In genomic region chr5:285991-286557, GRCh38 we compare ENCODE assay signal across 16 cellular contexts. TPM values are rescaled to one million over a fixed set of nuclear protein-coding genes. Genes with fewer than 3 reads are reported as not detected.
DNase-seq lines count a peak whose midpoint lies in the region; ATAC-seq, FAIRE-seq and TF ChIP-seq lines count a peak whose summit lies in the region.
"Had no signal": no experiment of that assay in that cellular context is flagged by ENCODE, and none has a peak within 500 bp of the region (broad histone marks: within the 10 kb centered on the region; RNA-seq: fewer than 3 reads in every experiment).

No MANE protein-coding gene starts in this region.

- H3K4me3 Mint-ChIP-seq in stimulated activated naive CD8-positive, alpha-beta T cell treated with anti-CD3 and anti-CD28 coated beads, Interleukin-15, Interleukin-2, amounts not matched to agents 100 ng/mL and 50 ng/mL, for 24 hours, result no peak overlapping the region
- H3K4me3 Mint-ChIP-seq in astrocyte (ENCODE audit: unreplicated experiment) (peak overlapping the region; percentile 27), neural crest cell (no peak overlapping the region), neural progenitor cell (no peak overlapping the region)

- H3K4me1 Mint-ChIP-seq in stimulated activated naive CD8-positive, alpha-beta T cell treated with anti-CD3 and anti-CD28 coated beads, Interleukin-15, Interleukin-2, amounts not matched to agents 100 ng/mL and 50 ng/mL, for 24 hours (ENCODE audit: low read depth), result peaks cover 33% of the 10 kb centered on the region
- no peaks in the 10 kb centered on the region for H3K4me1 Mint-ChIP-seq in astrocyte (ENCODE audit: low read depth, unreplicated experiment)
- H3K4me1 Mint-ChIP-seq in neural crest cell, result no peaks in the 10 kb centered on the region
- H3K4me1 Mint-ChIP-seq in neural progenitor cell, result peaks cover 4% of the 10 kb centered on the region

- H2AFZ ChIP-seq in astrocyte (ENCODE audit: low read depth, low read length) (no peak overlapping the region), neural progenitor cell (replicated peaks) (no peak overlapping the region)
- H2AFZ ChIP-seq: PC-9 had no signal

- no peaks in the 10 kb centered on the region for H3K27me3 Mint-ChIP-seq in stimulated activated naive CD8-positive, alpha-beta T cell treated with anti-CD3 and anti-CD28 coated beads, Interleukin-15, Interleukin-2, amounts not matched to agents 100 ng/mL and 50 ng/mL, for 24 hours
- no peaks in the 10 kb centered on the region for H3K27me3 Mint-ChIP-seq in astrocyte (ENCODE audit: low read depth, unreplicated experiment)
- H3K27me3 Mint-ChIP-seq in neural crest cell (ENCODE audit: low read depth), result no peaks in the 10 kb centered on the region
- H3K27me3 Mint-ChIP-seq in neural progenitor cell (ENCODE audit: insufficient read depth, low read depth), result peaks cover 6% of the 10 kb centered on the region

- H4K20me1 ChIP-seq in astrocyte (ENCODE audit: insufficient read depth, low read length) (peaks cover 70% of the 10 kb centered on the region), neural progenitor cell (ENCODE audit: low read depth) (no peaks in the 10 kb centered on the region)

- H3F3A ChIP-seq in neural progenitor cell (ENCODE audit: low read depth), result peaks cover 9% of the 10 kb centered on the region

- no peak for TF ChIP-seq CTCF in astrocyte (IDR thresholded peaks at IDR 0.05; ENCODE audit: insufficient read depth, low read depth, low read length)
- TF ChIP-seq CTCF in neural crest cell (conservative IDR thresholded peaks at IDR 0.05), result no peak
- no peak for TF ChIP-seq CTCF in neural progenitor cell (IDR thresholded peaks at IDR 0.05)

- no peaks in the 10 kb centered on the region for H3K27me3 ChIP-seq in astrocyte (ENCODE audit: insufficient read depth, low read length)
- H3K27me3 ChIP-seq in neural progenitor cell, result no peaks in the 10 kb centered on the region

- no peak overlapping the region for H3K4me2 ChIP-seq in astrocyte (ENCODE audit: low read length)
- H3K4me2 ChIP-seq in neural progenitor cell, result no peak overlapping the region
- H3K4me2 ChIP-seq: A549, PC-9 had no signal

- H3K27ac Mint-ChIP-seq in stimulated activated naive CD8-positive, alpha-beta T cell treated with anti-CD3 and anti-CD28 coated beads, Interleukin-15, Interleukin-2, amounts not matched to agents 100 ng/mL and 50 ng/mL, for 24 hours, result peak overlapping the region; percentile 36
- H3K27ac Mint-ChIP-seq in astrocyte (ENCODE audit: unreplicated experiment), result no peak overlapping the region
- peak overlapping the region; percentile 62 for H3K27ac Mint-ChIP-seq in neural crest cell (ENCODE audit: unreplicated experiment)
- no peak overlapping the region for H3K27ac Mint-ChIP-seq in neural progenitor cell

- no peak overlapping the region for H3K9ac ChIP-seq in astrocyte (ENCODE audit: low read length)
- no peak overlapping the region for H3K9ac ChIP-seq in neural progenitor cell

- no peak for FAIRE-seq in astrocyte (lab: Jason Lieb, UNC)
- FAIRE-seq: A549, G401.6, GM12892 had no signal

- H3K79me2 ChIP-seq in astrocyte (ENCODE audit: insufficient read depth, low read length), result peaks cover 65% of the 10 kb centered on the region
- peaks cover 62% of the 10 kb centered on the region for H3K79me2 ChIP-seq in neural progenitor cell (ENCODE audit: low read depth)

- no peaks in the 10 kb centered on the region for H3K9me3 ChIP-seq in astrocyte (ENCODE audit: insufficient read depth, low read depth, low read length)
- no peaks in the 10 kb centered on the region for H3K9me3 ChIP-seq in neural progenitor cell (ENCODE audit: low read depth)
- H3K9me3 ChIP-seq: A549 had no signal

- DNase-seq in stimulated activated naive CD8-positive, alpha-beta T cell treated with anti-CD3 and anti-CD28 coated beads, Interleukin-15, Interleukin-2, amounts not matched to agents 100 U/mL and 50 U/mL, for 24 hours, result no peak
- no peak for DNase-seq in astrocyte (ENCODE audit: low read depth)
- DNase-seq in neural crest cell (ENCODE audit: low read depth, low spot score), result no peak
- DNase-seq in NCI-H1105 (lab: John Stamatoyannopoulos, UW), result no peak
- DNase-seq in LoVo (ENCODE audit: low spot score), result no peak
- no peak for DNase-seq in middle frontal gyrus (ENCODE audit: extremely low spot score, low spot score)
- no peak for DNase-seq in neural progenitor cell (ENCODE audit: low spot score)
- DNase-seq: DMS53, MV-4-11, NCI-H146, NCI-H446, PC-9 had no signal

- no peak for ATAC-seq in stimulated activated naive CD8-positive, alpha-beta T cell treated with anti-CD3 and anti-CD28 coated beads, Interleukin-15, Interleukin-2, amounts not matched to agents 100 U/mL and 50 U/mL, for 24 hours
- ATAC-seq: A549 had no signal

- H3K27ac ChIP-seq in astrocyte (ENCODE audit: low read depth, low read length) (no peak overlapping the region), neural progenitor cell (no peak overlapping the region)
- H3K27ac ChIP-seq: A549, PC-9 had no signal

- no peak overlapping the region for H3K4me3 ChIP-seq in astrocyte (ENCODE audit: insufficient read depth, low read depth, low read length)
- no peak overlapping the region for H3K4me3 ChIP-seq in neural progenitor cell
- H3K4me3 ChIP-seq: A549, PC-9 had no signal

- H3K36me3 Mint-ChIP-seq in stimulated activated naive CD8-positive, alpha-beta T cell treated with anti-CD3 and anti-CD28 coated beads, Interleukin-15, Interleukin-2, amounts not matched to agents 100 ng/mL and 50 ng/mL, for 24 hours (ENCODE audit: low read depth), result peaks cover 44% of the 10 kb centered on the region
- H3K36me3 Mint-ChIP-seq in astrocyte (ENCODE audit: low read depth, unreplicated experiment) (peaks cover 48% of the 10 kb centered on the region), neural crest cell (ENCODE audit: low read depth) (peaks cover 43% of the 10 kb centered on the region), neural progenitor cell (peaks cover 51% of the 10 kb centered on the region)

- H3K36me3 ChIP-seq in astrocyte (ENCODE audit: insufficient read depth, low read length), result peaks cover 6% of the 10 kb centered on the region
- H3K36me3 ChIP-seq in neural progenitor cell, result no peaks in the 10 kb centered on the region

- H3K4me1 ChIP-seq in astrocyte (ENCODE audit: insufficient read depth, low read length), result no peaks in the 10 kb centered on the region
- no peaks in the 10 kb centered on the region for H3K4me1 ChIP-seq in neural progenitor cell
- H3K4me1 ChIP-seq: A549 had no signal

- H3K9me3 Mint-ChIP-seq in stimulated activated naive CD8-positive, alpha-beta T cell treated with anti-CD3 and anti-CD28 coated beads, Interleukin-15, Interleukin-2, amounts not matched to agents 100 ng/mL and 50 ng/mL, for 24 hours, result no peaks in the 10 kb centered on the region
- H3K9me3 Mint-ChIP-seq in astrocyte (ENCODE audit: unreplicated experiment) (no peaks in the 10 kb centered on the region), neural crest cell (peaks cover 16% of the 10 kb centered on the region), neural progenitor cell (peaks cover 28% of the 10 kb centered on the region)

RNA-seq across cellular contexts. Expression of gene PDCD6, which starts 14.6 kb away (rescaled TPM):
- total RNA-seq in astrocyte, result 99.1 and 99.6 TPM in 2 replicates
- total RNA-seq in neural crest cell, result 76.8 and 81.6 TPM in 2 replicates
- total RNA-seq in neural progenitor cell (ENCODE audit: low replicate concordance), result 60.8 and 65.3 TPM in 2 replicates

RNA-seq across cellular contexts. Expression of gene AHRR, which starts 35.4 kb away (rescaled TPM):
- total RNA-seq in astrocyte (8.6 and 10.5 TPM in 2 replicates), neural crest cell (1.0 and 1.3 TPM in 2 replicates), neural progenitor cell (ENCODE audit: low replicate concordance) (0.34 and 0.68 TPM in 2 replicates)

Comparison
In these comparisons a context has a peak if more than half of its experiments do, and no peak if none do; other contexts are left out.
1. H3K27ac Mint-ChIP-seq: peak in stimulated activated naive CD8-positive, alpha-beta T cell treated with anti-CD3 and anti-CD28 coated beads, Interleukin-15, Interleukin-2, amounts not matched to agents 100 ng/mL and 50 ng/mL, for 24 hours (single experiment) and neural crest cell (single experiment); none in astrocyte (single experiment) and neural progenitor cell (single experiment).